1 cellular context compared by ENCODE assay signal in the genomic region with DNA sequence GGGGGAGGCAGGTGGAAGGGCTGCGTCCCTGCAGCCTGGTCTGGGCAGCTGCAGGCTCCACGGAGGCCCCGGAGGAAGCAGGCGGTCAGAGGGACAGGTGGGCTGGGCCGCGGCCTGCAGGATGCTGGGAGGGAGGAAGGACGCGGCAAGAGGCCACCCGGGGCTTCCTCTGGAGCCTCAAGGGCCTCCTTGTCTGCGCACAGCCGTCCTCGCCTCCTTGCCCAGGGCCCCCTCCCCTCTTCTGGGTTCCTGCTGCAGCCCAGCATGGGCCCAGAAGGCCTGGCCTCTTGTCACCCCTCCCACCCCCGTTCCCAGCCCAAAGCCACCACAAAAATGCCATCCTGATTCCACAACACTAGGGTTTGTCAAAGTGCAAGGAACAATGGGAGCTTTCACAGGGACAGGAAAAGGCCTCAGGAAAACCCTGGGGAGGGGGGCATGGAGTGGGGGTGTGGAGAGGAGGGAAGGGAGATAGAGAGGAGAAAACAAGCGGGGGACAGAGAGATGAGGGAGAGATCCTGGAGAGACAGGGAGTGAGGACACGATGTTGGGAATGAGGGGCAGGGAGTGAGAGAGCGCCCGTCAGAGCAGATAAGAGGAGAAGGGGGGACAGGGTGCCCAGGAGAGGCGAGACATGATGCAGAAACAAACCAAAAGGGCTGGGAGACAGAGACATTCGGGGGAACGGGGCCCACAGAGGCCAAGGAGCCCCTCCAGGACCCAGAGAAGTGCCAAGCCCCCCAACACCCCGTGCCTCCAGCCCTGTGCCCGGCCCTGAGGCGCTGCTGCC.
A peak's percentile ranks its signal among the peaks of the same experiment; 100 is the strongest.
TF ChIP-seq lines count a peak whose summit lies in the region.

No MANE protein-coding gene starts in this region.

TF ChIP-seq in HepG2, 621 proteins besides CTCF, POLR2A, EP300 and RAD21 (continued from another document and continues in another):
- TF ChIP-seq, protein P1, sequence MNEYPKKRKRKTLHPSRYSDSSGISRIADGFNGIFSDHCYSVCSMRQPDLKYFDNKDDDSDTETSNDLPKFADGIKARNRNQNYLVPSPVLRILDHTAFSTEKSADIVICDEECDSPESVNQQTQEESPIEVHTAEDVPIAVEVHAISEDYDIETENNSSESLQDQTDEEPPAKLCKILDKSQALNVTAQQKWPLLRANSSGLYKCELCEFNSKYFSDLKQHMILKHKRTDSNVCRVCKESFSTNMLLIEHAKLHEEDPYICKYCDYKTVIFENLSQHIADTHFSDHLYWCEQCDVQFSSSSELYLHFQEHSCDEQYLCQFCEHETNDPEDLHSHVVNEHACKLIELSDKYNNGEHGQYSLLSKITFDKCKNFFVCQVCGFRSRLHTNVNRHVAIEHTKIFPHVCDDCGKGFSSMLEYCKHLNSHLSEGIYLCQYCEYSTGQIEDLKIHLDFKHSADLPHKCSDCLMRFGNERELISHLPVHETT (CRISPR knock-in tag; conservative IDR thresholded peaks at IDR 0.05) = no peak
- no peak for TF ChIP-seq NR2F6 (IDR thresholded peaks at IDR 0.05)
- no peak for TF ChIP-seq NR2F6 (CRISPR knock-in tag; IDR thresholded peaks at IDR 0.05)
- no peak for TF ChIP-seq TP53 (CRISPR knock-in tag; conservative IDR thresholded peaks at IDR 0.05)
- TF ChIP-seq BRCA1 (CRISPR knock-in tag; IDR thresholded peaks at IDR 0.05) = no peak
- TF ChIP-seq, protein P2, sequence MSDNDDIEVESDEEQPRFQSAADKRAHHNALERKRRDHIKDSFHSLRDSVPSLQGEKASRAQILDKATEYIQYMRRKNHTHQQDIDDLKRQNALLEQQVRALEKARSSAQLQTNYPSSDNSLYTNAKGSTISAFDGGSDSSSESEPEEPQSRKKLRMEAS (IDR thresholded peaks at IDR 0.05) = peak; percentile 13; the same call in 1 of the 2 replicates
- TF ChIP-seq, protein P3, sequence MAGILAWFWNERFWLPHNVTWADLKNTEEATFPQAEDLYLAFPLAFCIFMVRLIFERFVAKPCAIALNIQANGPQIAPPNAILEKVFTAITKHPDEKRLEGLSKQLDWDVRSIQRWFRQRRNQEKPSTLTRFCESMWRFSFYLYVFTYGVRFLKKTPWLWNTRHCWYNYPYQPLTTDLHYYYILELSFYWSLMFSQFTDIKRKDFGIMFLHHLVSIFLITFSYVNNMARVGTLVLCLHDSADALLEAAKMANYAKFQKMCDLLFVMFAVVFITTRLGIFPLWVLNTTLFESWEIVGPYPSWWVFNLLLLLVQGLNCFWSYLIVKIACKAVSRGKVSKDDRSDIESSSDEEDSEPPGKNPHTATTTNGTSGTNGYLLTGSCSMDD (CRISPR knock-in tag; IDR thresholded peaks at IDR 0.05) = no peak
- TF ChIP-seq KDM1A (CRISPR knock-in tag; IDR thresholded peaks at IDR 0.05) = no peak
- no peak for TF ChIP-seq ZNF431 (CRISPR knock-in tag; IDR thresholded peaks at IDR 0.05; ENCODE audit: borderline replicate concordance, low read depth)
- no peak for TF ChIP-seq THYN1 (CRISPR knock-in tag; IDR thresholded peaks at IDR 0.05; ENCODE audit: borderline replicate concordance, low read depth)
- TF ChIP-seq, protein P4, sequence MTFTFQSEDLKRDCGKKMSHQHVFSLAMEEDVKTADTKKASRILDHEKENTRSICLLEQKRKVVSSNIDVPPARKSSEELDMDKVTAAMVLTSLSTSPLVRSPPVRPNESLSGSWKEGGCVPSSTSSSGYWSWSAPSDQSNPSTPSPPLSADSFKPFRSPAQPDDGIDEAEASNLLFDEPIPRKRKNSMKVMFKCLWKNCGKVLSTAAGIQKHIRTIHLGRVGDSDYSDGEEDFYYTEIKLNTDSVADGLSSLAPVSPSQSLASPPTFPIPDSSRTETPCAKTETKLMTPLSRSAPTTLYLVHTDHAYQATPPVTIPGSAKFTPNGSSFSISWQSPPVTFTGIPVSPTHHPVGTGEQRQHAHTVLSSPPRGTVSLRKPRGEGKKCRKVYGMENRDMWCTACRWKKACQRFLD (CRISPR knock-in tag; IDR thresholded peaks at IDR 0.05; ENCODE audit: borderline replicate concordance) = 0 out of 2 replicates have a peak, but pooled peaks have one; percentile 33
- TF ChIP-seq, protein P5, sequence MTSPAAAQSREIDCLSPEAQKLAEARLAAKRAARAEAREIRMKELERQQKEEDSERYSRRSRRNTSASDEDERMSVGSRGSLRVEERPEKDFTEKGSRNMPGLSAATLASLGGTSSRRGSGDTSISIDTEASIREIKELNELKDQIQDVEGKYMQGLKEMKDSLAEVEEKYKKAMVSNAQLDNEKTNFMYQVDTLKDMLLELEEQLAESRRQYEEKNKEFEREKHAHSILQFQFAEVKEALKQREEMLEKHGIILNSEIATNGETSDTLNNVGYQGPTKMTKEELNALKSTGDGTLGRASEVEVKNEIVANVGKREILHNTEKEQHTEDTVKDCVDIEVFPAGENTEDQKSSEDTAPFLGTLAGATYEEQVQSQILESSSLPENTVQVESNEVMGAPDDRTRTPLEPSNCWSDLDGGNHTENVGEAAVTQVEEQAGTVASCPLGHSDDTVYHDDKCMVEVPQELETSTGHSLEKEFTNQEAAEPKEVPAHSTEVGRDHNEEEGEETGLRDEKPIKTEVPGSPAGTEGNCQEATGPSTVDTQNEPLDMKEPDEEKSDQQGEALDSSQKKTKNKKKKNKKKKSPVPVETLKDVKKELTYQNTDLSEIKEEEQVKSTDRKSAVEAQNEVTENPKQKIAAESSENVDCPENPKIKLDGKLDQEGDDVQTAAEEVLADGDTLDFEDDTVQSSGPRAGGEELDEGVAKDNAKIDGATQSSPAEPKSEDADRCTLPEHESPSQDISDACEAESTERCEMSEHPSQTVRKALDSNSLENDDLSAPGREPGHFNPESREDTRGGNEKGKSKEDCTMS (CRISPR knock-in tag; conservative IDR thresholded peaks at IDR 0.05) = no peak
- TF ChIP-seq, protein P6, sequence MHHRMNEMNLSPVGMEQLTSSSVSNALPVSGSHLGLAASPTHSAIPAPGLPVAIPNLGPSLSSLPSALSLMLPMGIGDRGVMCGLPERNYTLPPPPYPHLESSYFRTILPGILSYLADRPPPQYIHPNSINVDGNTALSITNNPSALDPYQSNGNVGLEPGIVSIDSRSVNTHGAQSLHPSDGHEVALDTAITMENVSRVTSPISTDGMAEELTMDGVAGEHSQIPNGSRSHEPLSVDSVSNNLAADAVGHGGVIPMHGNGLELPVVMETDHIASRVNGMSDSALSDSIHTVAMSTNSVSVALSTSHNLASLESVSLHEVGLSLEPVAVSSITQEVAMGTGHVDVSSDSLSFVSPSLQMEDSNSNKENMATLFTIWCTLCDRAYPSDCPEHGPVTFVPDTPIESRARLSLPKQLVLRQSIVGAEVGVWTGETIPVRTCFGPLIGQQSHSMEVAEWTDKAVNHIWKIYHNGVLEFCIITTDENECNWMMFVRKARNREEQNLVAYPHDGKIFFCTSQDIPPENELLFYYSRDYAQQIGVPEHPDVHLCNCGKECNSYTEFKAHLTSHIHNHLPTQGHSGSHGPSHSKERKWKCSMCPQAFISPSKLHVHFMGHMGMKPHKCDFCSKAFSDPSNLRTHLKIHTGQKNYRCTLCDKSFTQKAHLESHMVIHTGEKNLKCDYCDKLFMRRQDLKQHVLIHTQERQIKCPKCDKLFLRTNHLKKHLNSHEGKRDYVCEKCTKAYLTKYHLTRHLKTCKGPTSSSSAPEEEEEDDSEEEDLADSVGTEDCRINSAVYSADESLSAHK (CRISPR knock-in tag; IDR thresholded peaks at IDR 0.05; ENCODE audit: borderline replicate concordance) = no peak
- TF ChIP-seq ZNF546 (CRISPR knock-in tag; conservative IDR thresholded peaks at IDR 0.05) = no peak
- TF ChIP-seq, protein P7, sequence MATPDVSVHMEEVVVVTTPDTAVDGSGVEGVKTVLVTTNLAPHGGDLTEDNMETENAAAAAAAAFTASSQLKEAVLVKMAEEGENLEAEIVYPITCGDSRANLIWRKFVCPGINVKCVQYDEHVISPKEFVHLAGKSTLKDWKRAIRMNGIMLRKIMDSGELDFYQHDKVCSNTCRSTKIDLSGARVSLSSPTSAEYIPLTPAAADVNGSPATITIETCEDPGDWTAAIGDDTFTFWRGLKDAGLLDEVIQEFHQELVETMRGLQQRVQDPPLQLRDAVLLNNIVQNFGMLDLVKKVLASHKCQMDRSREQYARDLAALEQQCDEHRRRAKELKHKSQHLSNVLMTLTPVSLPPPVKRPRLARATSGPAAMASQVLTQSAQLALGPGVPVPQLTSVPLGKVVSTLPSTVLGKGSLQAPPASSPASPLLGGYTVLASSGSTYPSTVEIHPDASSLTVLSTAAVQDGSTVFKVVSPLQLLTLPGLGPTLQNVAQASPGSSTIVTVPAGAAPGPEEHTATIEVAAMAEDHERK (CRISPR knock-in tag; IDR thresholded peaks at IDR 0.05; ENCODE audit: low read depth) = no peak
- TF ChIP-seq ZNF253 (CRISPR knock-in tag; IDR thresholded peaks at IDR 0.05; ENCODE audit: borderline replicate concordance) = no peak
- TF ChIP-seq JUNB (CRISPR knock-in tag; IDR thresholded peaks at IDR 0.05; ENCODE audit: borderline replicate concordance) = no peak
- TF ChIP-seq ZNF749 (CRISPR knock-in tag; IDR thresholded peaks at IDR 0.05; ENCODE audit: borderline replicate concordance) = no peak; the same call in 1 of the 2 replicates
- TF ChIP-seq, protein P8, sequence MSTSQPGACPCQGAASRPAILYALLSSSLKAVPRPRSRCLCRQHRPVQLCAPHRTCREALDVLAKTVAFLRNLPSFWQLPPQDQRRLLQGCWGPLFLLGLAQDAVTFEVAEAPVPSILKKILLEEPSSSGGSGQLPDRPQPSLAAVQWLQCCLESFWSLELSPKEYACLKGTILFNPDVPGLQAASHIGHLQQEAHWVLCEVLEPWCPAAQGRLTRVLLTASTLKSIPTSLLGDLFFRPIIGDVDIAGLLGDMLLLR (CRISPR knock-in tag; IDR thresholded peaks at IDR 0.05) = no peak
- no peak for TF ChIP-seq MZF1 (CRISPR knock-in tag; IDR thresholded peaks at IDR 0.05; ENCODE audit: borderline replicate concordance)
- TF ChIP-seq NFKB2 (CRISPR knock-in tag; IDR thresholded peaks at IDR 0.05; ENCODE audit: borderline replicate concordance) = 0 out of 2 replicates have a peak, but pooled peaks have one; percentile 46
- no peak for TF ChIP-seq NCOR1 (IDR thresholded peaks at IDR 0.05; ENCODE audit: borderline replicate concordance, low read length)
- TF ChIP-seq GATAD1 (CRISPR knock-in tag; IDR thresholded peaks at IDR 0.05) = no peak
- no peak for TF ChIP-seq FOXM1 (CRISPR knock-in tag; IDR thresholded peaks at IDR 0.05)
- TF ChIP-seq ZNF317 (CRISPR knock-in tag; IDR thresholded peaks at IDR 0.05) = 0 out of 2 replicates have a peak, but pooled peaks have one; percentile 55
- TF ChIP-seq, protein P9, sequence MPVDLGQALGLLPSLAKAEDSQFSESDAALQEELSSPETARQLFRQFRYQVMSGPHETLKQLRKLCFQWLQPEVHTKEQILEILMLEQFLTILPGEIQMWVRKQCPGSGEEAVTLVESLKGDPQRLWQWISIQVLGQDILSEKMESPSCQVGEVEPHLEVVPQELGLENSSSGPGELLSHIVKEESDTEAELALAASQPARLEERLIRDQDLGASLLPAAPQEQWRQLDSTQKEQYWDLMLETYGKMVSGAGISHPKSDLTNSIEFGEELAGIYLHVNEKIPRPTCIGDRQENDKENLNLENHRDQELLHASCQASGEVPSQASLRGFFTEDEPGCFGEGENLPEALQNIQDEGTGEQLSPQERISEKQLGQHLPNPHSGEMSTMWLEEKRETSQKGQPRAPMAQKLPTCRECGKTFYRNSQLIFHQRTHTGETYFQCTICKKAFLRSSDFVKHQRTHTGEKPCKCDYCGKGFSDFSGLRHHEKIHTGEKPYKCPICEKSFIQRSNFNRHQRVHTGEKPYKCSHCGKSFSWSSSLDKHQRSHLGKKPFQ (CRISPR knock-in tag; IDR thresholded peaks at IDR 0.05; ENCODE audit: insufficient replicate concordance) = no peak
- TF ChIP-seq ZNF768 (CRISPR knock-in tag; IDR thresholded peaks at IDR 0.05) = peak; percentile 31; the same call in 1 of the 2 replicates
- TF ChIP-seq, protein P10, sequence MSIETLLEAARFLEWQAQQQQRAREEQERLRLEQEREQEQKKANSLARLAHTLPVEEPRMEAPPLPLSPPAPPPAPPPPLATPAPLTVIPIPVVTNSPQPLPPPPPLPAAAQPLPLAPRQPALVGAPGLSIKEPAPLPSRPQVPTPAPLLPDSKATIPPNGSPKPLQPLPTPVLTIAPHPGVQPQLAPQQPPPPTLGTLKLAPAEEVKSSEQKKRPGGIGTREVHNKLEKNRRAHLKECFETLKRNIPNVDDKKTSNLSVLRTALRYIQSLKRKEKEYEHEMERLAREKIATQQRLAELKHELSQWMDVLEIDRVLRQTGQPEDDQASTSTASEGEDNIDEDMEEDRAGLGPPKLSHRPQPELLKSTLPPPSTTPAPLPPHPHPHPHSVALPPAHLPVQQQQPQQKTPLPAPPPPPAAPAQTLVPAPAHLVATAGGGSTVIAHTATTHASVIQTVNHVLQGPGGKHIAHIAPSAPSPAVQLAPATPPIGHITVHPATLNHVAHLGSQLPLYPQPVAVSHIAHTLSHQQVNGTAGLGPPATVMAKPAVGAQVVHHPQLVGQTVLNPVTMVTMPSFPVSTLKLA (IDR thresholded peaks at IDR 0.05) = no peak
- TF ChIP-seq ZNF274 (CRISPR knock-in tag; IDR thresholded peaks at IDR 0.05) = no peak
- TF ChIP-seq ZNF143 (CRISPR knock-in tag; IDR thresholded peaks at IDR 0.05) = no peak
- TF ChIP-seq, protein P11, sequence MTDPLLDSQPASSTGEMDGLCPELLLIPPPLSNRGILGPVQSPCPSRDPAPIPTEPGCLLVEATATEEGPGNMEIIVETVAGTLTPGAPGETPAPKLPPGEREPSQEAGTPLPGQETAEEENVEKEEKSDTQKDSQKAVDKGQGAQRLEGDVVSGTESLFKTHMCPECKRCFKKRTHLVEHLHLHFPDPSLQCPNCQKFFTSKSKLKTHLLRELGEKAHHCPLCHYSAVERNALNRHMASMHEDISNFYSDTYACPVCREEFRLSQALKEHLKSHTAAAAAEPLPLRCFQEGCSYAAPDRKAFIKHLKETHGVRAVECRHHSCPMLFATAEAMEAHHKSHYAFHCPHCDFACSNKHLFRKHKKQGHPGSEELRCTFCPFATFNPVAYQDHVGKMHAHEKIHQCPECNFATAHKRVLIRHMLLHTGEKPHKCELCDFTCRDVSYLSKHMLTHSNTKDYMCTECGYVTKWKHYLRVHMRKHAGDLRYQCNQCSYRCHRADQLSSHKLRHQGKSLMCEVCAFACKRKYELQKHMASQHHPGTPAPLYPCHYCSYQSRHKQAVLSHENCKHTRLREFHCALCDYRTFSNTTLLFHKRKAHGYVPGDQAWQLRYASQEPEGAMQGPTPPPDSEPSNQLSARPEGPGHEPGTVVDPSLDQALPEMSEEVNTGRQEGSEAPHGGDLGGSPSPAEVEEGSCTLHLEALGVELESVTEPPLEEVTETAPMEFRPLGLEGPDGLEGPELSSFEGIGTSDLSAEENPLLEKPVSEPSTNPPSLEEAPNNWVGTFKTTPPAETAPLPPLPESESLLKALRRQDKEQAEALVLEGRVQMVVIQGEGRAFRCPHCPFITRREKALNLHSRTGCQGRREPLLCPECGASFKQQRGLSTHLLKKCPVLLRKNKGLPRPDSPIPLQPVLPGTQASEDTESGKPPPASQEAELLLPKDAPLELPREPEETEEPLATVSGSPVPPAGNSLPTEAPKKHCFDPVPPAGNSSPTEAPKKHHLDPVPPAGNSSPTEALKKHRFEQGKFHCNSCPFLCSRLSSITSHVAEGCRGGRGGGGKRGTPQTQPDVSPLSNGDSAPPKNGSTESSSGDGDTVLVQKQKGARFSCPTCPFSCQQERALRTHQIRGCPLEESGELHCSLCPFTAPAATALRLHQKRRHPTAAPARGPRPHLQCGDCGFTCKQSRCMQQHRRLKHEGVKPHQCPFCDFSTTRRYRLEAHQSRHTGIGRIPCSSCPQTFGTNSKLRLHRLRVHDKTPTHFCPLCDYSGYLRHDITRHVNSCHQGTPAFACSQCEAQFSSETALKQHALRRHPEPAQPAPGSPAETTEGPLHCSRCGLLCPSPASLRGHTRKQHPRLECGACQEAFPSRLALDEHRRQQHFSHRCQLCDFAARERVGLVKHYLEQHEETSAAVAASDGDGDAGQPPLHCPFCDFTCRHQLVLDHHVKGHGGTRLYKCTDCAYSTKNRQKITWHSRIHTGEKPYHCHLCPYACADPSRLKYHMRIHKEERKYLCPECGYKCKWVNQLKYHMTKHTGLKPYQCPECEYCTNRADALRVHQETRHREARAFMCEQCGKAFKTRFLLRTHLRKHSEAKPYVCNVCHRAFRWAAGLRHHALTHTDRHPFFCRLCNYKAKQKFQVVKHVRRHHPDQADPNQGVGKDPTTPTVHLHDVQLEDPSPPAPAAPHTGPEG (CRISPR knock-in tag; IDR thresholded peaks at IDR 0.05) = no peak
